1 cellular context compared by ENCODE assay signal in the genomic region with DNA sequence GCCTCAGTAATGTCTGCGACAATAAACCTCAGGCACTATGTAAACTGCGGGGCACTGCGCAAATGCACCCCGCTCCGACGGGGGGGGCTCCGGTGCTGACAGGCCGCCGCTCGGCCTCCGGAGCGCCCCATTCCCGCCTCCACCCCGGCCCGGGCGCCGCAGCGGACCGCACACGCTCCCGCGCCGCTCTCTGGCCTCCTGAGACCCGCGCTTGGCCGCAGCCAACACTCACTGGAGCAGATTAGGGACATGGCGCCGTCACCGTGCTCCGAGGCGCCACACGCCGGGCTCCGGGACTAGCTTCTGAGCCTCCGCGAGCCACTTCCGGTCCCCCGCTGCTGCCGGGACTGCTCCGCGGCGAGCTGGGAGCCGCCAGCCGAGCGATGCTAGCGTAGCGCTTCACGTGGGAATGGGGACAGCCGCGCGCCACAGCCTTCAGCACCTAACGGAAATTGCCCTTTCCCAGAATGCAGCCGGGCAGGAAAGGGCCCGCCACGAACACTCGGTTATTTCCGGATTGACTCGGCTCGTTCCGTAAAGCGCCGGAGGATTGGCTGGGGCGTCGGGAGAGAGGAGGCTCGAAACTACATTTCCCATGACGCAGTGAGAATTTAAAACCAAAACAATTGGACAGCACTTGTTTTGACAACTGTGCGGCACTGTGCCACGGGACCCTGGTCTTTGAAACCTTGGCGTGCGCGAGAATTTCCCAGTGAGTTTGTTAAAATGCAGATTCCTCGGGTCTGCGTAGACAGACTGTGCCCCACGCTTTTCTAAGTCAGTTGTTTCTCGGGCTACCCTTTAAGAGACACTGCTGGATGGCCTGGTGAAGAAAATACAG.
TF ChIP-seq lines count a peak whose summit lies in the region.

A gene (minus strand): TSS at position 454 of the 841 bp plus-strand sequence. CDS start 203 bp downstream, at position 251.

TF ChIP-seq in HepG2, 621 proteins besides CTCF, POLR2A, EP300 and RAD21 (continued from another document and continues in another):
- TF ChIP-seq, protein P1, sequence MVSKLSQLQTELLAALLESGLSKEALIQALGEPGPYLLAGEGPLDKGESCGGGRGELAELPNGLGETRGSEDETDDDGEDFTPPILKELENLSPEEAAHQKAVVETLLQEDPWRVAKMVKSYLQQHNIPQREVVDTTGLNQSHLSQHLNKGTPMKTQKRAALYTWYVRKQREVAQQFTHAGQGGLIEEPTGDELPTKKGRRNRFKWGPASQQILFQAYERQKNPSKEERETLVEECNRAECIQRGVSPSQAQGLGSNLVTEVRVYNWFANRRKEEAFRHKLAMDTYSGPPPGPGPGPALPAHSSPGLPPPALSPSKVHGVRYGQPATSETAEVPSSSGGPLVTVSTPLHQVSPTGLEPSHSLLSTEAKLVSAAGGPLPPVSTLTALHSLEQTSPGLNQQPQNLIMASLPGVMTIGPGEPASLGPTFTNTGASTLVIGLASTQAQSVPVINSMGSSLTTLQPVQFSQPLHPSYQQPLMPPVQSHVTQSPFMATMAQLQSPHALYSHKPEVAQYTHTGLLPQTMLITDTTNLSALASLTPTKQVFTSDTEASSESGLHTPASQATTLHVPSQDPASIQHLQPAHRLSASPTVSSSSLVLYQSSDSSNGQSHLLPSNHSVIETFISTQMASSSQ (IDR thresholded peaks at IDR 0.05; ENCODE audit: low read depth): no peak
- TF ChIP-seq, protein P1 (CRISPR knock-in tag; IDR thresholded peaks at IDR 0.05; ENCODE audit: borderline replicate concordance): peak; percentile 73; the same call in 1 of the 2 replicates
- TF ChIP-seq MIER3 (CRISPR knock-in tag; IDR thresholded peaks at IDR 0.05; ENCODE audit: borderline replicate concordance): no peak
- TF ChIP-seq, protein P2, sequence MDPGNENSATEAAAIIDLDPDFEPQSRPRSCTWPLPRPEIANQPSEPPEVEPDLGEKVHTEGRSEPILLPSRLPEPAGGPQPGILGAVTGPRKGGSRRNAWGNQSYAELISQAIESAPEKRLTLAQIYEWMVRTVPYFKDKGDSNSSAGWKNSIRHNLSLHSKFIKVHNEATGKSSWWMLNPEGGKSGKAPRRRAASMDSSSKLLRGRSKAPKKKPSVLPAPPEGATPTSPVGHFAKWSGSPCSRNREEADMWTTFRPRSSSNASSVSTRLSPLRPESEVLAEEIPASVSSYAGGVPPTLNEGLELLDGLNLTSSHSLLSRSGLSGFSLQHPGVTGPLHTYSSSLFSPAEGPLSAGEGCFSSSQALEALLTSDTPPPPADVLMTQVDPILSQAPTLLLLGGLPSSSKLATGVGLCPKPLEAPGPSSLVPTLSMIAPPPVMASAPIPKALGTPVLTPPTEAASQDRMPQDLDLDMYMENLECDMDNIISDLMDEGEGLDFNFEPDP (CRISPR knock-in tag; conservative IDR thresholded peaks at IDR 0.05): 0 out of 2 replicates have a peak, but pooled peaks have one; percentile 22
- no peak for TF ChIP-seq PHB2 (IDR thresholded peaks at IDR 0.05; ENCODE audit: partially characterized antibody)
- TF ChIP-seq TSC22D2 (CRISPR knock-in tag; IDR thresholded peaks at IDR 0.05; ENCODE audit: borderline replicate concordance): no peak
- peak; percentile 91; the same call in 1 of the 2 replicates for TF ChIP-seq ZNF543 (CRISPR knock-in tag; IDR thresholded peaks at IDR 0.05)
- TF ChIP-seq ZNF572 (CRISPR knock-in tag; IDR thresholded peaks at IDR 0.05): peak; percentile 95
- TF ChIP-seq ZNF367 (CRISPR knock-in tag; IDR thresholded peaks at IDR 0.05; ENCODE audit: borderline replicate concordance): no peak
- TF ChIP-seq EZH2 (conservative IDR thresholded peaks at IDR 0.05; ENCODE audit: low read depth, low read length): no peak
- TF ChIP-seq FOSL2 (CRISPR knock-in tag; IDR thresholded peaks at IDR 0.05): no peak; the same call in 1 of the 2 replicates
- 0 out of 2 replicates have a peak, but pooled peaks have one; percentile 8 for TF ChIP-seq TARDBP (CRISPR knock-in tag; IDR thresholded peaks at IDR 0.05)
- TF ChIP-seq SOX6 (IDR thresholded peaks at IDR 0.05): no peak
- no peak; the same call in 1 of the 2 replicates for TF ChIP-seq SOX6 (CRISPR knock-in tag; IDR thresholded peaks at IDR 0.05)
- TF ChIP-seq, protein P3, sequence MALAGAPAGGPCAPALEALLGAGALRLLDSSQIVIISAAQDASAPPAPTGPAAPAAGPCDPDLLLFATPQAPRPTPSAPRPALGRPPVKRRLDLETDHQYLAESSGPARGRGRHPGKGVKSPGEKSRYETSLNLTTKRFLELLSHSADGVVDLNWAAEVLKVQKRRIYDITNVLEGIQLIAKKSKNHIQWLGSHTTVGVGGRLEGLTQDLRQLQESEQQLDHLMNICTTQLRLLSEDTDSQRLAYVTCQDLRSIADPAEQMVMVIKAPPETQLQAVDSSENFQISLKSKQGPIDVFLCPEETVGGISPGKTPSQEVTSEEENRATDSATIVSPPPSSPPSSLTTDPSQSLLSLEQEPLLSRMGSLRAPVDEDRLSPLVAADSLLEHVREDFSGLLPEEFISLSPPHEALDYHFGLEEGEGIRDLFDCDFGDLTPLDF (CRISPR knock-in tag; IDR thresholded peaks at IDR 0.05): peak; percentile 71; the same call in 1 of the 2 replicates
- TF ChIP-seq CHD4 (IDR thresholded peaks at IDR 0.05; ENCODE audit: borderline replicate concordance, low read length): no peak
- TF ChIP-seq ZNF674 (CRISPR knock-in tag; IDR thresholded peaks at IDR 0.05; ENCODE audit: low read depth): peak; percentile 78; the same call in 1 of the 2 replicates
- no peak for TF ChIP-seq TCF7 (IDR thresholded peaks at IDR 0.05; ENCODE audit: low read depth)
- TF ChIP-seq, protein P4, sequence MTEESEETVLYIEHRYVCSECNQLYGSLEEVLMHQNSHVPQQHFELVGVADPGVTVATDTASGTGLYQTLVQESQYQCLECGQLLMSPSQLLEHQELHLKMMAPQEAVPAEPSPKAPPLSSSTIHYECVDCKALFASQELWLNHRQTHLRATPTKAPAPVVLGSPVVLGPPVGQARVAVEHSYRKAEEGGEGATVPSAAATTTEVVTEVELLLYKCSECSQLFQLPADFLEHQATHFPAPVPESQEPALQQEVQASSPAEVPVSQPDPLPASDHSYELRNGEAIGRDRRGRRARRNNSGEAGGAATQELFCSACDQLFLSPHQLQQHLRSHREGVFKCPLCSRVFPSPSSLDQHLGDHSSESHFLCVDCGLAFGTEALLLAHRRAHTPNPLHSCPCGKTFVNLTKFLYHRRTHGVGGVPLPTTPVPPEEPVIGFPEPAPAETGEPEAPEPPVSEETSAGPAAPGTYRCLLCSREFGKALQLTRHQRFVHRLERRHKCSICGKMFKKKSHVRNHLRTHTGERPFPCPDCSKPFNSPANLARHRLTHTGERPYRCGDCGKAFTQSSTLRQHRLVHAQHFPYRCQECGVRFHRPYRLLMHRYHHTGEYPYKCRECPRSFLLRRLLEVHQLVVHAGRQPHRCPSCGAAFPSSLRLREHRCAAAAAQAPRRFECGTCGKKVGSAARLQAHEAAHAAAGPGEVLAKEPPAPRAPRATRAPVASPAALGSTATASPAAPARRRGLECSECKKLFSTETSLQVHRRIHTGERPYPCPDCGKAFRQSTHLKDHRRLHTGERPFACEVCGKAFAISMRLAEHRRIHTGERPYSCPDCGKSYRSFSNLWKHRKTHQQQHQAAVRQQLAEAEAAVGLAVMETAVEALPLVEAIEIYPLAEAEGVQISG (CRISPR knock-in tag; IDR thresholded peaks at IDR 0.05): peak; percentile 87
- TF ChIP-seq, protein P5, sequence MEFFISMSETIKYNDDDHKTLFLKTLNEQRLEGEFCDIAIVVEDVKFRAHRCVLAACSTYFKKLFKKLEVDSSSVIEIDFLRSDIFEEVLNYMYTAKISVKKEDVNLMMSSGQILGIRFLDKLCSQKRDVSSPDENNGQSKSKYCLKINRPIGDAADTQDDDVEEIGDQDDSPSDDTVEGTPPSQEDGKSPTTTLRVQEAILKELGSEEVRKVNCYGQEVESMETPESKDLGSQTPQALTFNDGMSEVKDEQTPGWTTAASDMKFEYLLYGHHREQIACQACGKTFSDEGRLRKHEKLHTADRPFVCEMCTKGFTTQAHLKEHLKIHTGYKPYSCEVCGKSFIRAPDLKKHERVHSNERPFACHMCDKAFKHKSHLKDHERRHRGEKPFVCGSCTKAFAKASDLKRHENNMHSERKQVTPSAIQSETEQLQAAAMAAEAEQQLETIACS (CRISPR knock-in tag; IDR thresholded peaks at IDR 0.05): no peak
- TF ChIP-seq, protein P6, sequence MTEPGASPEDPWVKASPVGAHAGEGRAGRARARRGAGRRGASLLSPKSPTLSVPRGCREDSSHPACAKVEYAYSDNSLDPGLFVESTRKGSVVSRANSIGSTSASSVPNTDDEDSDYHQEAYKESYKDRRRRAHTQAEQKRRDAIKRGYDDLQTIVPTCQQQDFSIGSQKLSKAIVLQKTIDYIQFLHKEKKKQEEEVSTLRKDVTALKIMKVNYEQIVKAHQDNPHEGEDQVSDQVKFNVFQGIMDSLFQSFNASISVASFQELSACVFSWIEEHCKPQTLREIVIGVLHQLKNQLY (CRISPR knock-in tag; IDR thresholded peaks at IDR 0.05): no peak
- TF ChIP-seq, protein P7, sequence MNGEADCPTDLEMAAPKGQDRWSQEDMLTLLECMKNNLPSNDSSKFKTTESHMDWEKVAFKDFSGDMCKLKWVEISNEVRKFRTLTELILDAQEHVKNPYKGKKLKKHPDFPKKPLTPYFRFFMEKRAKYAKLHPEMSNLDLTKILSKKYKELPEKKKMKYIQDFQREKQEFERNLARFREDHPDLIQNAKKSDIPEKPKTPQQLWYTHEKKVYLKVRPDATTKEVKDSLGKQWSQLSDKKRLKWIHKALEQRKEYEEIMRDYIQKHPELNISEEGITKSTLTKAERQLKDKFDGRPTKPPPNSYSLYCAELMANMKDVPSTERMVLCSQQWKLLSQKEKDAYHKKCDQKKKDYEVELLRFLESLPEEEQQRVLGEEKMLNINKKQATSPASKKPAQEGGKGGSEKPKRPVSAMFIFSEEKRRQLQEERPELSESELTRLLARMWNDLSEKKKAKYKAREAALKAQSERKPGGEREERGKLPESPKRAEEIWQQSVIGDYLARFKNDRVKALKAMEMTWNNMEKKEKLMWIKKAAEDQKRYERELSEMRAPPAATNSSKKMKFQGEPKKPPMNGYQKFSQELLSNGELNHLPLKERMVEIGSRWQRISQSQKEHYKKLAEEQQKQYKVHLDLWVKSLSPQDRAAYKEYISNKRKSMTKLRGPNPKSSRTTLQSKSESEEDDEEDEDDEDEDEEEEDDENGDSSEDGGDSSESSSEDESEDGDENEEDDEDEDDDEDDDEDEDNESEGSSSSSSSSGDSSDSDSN (CRISPR knock-in tag; IDR thresholded peaks at IDR 0.05): peak; percentile 98
- no peak for TF ChIP-seq HNRNPH1 (optimal IDR thresholded peaks at IDR 0.05; ENCODE audit: low read depth, low read length)
- TF ChIP-seq, protein P8, sequence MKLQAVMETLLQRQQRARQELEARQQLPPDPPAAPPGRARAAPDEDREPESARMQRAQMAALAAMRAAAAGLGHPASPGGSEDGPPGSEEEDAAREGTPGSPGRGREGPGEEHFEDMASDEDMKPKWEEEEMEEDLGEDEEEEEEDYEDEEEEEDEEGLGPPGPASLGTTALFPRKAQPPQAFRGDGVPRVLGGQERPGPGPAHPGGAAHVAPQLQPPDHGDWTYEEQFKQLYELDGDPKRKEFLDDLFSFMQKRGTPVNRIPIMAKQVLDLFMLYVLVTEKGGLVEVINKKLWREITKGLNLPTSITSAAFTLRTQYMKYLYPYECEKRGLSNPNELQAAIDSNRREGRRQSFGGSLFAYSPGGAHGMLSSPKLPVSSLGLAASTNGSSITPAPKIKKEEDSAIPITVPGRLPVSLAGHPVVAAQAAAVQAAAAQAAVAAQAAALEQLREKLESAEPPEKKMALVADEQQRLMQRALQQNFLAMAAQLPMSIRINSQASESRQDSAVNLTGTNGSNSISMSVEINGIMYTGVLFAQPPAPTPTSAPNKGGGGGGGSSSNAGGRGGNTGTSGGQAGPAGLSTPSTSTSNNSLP (IDR thresholded peaks at IDR 0.05; ENCODE audit: low read depth, low read length): no peak
- TF ChIP-seq ZNF224 (CRISPR knock-in tag; IDR thresholded peaks at IDR 0.05): no peak
- TF ChIP-seq CREB1 (IDR thresholded peaks at IDR 0.05): peak; percentile 50
- TF ChIP-seq CREB1 (CRISPR knock-in tag; IDR thresholded peaks at IDR 0.05): peak; percentile 83
- peak; percentile 92 for TF ChIP-seq ELF1 (CRISPR knock-in tag; IDR thresholded peaks at IDR 0.05)
- TF ChIP-seq ZNF678 (CRISPR knock-in tag; IDR thresholded peaks at IDR 0.05): peak; percentile 84; the same call in 1 of the 2 replicates
- TF ChIP-seq ZFP37 (CRISPR knock-in tag; IDR thresholded peaks at IDR 0.05; ENCODE audit: borderline replicate concordance): no peak
- TF ChIP-seq, protein P9, sequence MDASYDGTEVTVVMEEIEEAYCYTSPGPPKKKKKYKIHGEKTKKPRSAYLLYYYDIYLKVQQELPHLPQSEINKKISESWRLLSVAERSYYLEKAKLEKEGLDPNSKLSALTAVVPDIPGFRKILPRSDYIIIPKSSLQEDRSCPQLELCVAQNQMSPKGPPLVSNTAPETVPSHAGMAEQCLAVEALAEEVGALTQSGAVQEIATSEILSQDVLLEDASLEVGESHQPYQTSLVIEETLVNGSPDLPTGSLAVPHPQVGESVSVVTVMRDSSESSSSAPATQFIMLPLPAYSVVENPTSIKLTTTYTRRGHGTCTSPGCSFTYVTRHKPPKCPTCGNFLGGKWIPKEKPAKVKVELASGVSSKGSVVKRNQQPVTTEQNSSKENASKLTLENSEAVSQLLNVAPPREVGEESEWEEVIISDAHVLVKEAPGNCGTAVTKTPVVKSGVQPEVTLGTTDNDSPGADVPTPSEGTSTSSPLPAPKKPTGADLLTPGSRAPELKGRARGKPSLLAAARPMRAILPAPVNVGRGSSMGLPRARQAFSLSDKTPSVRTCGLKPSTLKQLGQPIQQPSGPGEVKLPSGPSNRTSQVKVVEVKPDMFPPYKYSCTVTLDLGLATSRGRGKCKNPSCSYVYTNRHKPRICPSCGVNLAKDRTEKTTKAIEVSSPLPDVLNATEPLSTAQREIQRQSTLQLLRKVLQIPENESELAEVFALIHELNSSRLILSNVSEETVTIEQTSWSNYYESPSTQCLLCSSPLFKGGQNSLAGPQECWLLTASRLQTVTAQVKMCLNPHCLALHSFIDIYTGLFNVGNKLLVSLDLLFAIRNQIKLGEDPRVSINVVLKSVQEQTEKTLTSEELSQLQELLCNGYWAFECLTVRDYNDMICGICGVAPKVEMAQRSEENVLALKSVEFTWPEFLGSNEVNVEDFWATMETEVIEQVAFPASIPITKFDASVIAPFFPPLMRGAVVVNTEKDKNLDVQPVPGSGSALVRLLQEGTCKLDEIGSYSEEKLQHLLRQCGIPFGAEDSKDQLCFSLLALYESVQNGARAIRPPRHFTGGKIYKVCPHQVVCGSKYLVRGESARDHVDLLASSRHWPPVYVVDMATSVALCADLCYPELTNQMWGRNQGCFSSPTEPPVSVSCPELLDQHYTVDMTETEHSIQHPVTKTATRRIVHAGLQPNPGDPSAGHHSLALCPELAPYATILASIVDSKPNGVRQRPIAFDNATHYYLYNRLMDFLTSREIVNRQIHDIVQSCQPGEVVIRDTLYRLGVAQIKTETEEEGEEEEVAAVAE (CRISPR knock-in tag; IDR thresholded peaks at IDR 0.05; ENCODE audit: borderline replicate concordance): peak; percentile 74; the same call in 1 of the 2 replicates
